8 cellular contexts compared by ENCODE assay signal in the genomic region with DNA sequence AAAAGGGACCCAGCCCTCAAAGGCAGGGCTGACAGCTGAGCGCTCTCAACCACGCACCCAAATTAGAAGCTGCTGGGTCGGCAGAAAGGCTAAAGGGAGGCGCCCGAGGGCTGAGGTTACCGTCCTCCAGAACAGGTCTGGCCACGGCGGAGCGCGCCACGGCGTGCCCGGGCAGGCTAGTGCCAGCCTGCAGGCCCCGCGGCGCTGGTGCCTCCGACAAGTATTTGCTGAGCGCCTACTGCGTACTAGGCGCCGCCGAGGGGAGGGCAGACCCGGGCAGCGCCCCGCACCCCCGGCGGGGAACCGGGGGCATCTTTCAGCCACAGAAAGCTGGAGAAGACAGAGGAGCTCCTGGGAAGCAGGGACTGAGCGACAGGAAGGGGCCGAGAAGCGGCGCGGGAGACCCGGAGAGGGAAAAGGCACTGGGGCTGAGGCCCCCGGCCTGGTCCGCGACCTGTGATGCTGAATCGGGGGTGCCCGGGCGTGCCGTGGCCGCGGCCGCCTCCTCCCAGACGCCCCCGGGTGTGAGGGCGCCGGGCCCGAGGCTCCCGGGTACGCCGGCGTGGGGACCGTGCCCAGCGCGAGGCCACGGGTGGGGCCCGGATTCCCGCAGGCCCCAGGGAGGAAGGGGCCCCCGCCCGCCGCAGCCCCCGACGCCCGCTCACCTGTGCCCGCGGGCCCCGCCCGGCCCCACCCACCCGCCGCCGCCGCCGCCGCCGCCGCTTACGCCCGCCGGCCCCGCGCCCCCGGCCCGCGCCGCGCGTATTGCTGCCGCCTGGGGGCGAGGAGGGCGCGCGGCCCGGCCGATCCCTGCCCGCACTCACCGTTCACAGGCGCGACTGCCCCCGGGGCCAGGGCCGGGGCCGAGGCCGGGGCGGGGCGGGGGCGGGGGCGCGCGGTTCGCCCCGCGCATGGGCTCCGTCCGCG. TPM values are rescaled to one million over a fixed set of nuclear protein-coding genes. Genes with fewer than 3 reads are reported as not detected.
DNase-seq lines count a peak whose midpoint lies in the region; ATAC-seq, FAIRE-seq and TF ChIP-seq lines count a peak whose summit lies in the region.

No MANE protein-coding gene starts in this region.

- H4K20me1 ChIP-seq in endothelial cell of umbilical vein (replicated peaks; ENCODE audit: control insufficient read depth, extremely low read depth, insufficient read depth, low read length), result no peaks in the 10 kb centered on the region

- ATAC-seq in activated CD4-positive, alpha-beta T cell treated with anti-CD3 and anti-CD28 coated beads for 36 hours, result peak; percentile 15
- ATAC-seq in HG03442 (IDR thresholded peaks at IDR 0.05; ENCODE audit: unreplicated experiment) (peak; percentile 3), HG03097 (IDR thresholded peaks at IDR 0.05; ENCODE audit: low FRiP score, unreplicated experiment) (no peak)
- ATAC-seq in naive thymus-derived CD4-positive, alpha-beta T cell, result peak; percentile 31

- H3K4me1 ChIP-seq in endothelial cell of umbilical vein (ENCODE audit: control insufficient read depth, extremely low read depth, insufficient read depth, low read length), result peaks cover 7% of the 10 kb centered on the region
- H3K4me1 ChIP-seq in naive thymus-derived CD4-positive, alpha-beta T cell (ENCODE audit: control insufficient read depth in 2 of 2, insufficient read depth in 2 of 2, low read length in 2 of 2), result peaks cover 20 to 21% of the 10 kb centered on the region in 2 donors

- H3K27me3 Mint-ChIP-seq in activated CD4-positive, alpha-beta T cell treated with anti-CD3 and anti-CD28 coated beads for 36 hours, result no peaks in the 10 kb centered on the region
- H3K27me3 Mint-ChIP-seq in naive thymus-derived CD4-positive, alpha-beta T cell, result no peaks in the 10 kb centered on the region

- peaks cover 4 to 15% of the 10 kb centered on the region in 2 experiments for H3K36me3 ChIP-seq in endothelial cell of umbilical vein (ENCODE audit: control insufficient read depth in 2 of 2, extremely low read depth in 1 of 2, insufficient read depth in 2 of 2, low read length in 2 of 2)
- peaks cover 0 to 30% (median 0%) of the 10 kb centered on the region in 3 experiments for H3K36me3 ChIP-seq in naive thymus-derived CD4-positive, alpha-beta T cell (ENCODE audit: control insufficient read depth in 2 of 3, insufficient read depth in 3 of 3, low read length in 3 of 3)

- BruUV-seq in endothelial cell of umbilical vein (replicated peaks; lab: Mats Ljungman, UMichigan), result no TSS peak

- H3K9ac ChIP-seq in endothelial cell of umbilical vein (replicated peaks; ENCODE audit: extremely low read depth, insufficient read depth, low read length), result peak overlapping the region; percentile 58

- no peak for TF ChIP-seq POLR2A in endothelial cell of umbilical vein (IDR thresholded peaks at IDR 0.05; ENCODE audit: low read depth, low read length)

- peak overlapping the region; percentile 19 for H2AFZ ChIP-seq in endothelial cell of umbilical vein (ENCODE audit: low read depth, low read length)

- dilution Hi-C loops in endothelial cell of umbilical vein (cut with MboI; ENCODE audit: extremely low pct_ligation_motif_present, low sequenced_read_pairs), result no loop called here

- no peak for FAIRE-seq in endothelial cell of umbilical vein (lab: Jason Lieb, UNC)

- CTCF ChIA-PET in activated CD4-positive, alpha-beta T cell treated with anti-CD3 and anti-CD28 coated beads for 36 hours (lab: Charles Lee), result interaction anchor here (0.6 to 1.3 kb wide), 3 partner anchors 16 to 20 kb away, joined by 3 to 6 read pairs (median 3); no protein-coding TSS in a partner anchor
- CTCF ChIA-PET in endothelial cell of umbilical vein (lab: Charles Lee), result interaction anchor here (2.1 kb wide), 1 partner anchor 20 kb away, joined by 11 read pairs; no protein-coding TSS in a partner anchor
- CTCF ChIA-PET in naive thymus-derived CD4-positive, alpha-beta T cell (lab: Charles Lee), result no interaction called here

- H3K27me3 ChIP-seq in endothelial cell of umbilical vein (ENCODE audit: control insufficient read depth in 2 of 2, insufficient read depth in 2 of 2, low read length in 2 of 2), result no peaks in the 10 kb centered on the region
- no peaks in the 10 kb centered on the region for H3K27me3 ChIP-seq in naive thymus-derived CD4-positive, alpha-beta T cell (ENCODE audit: control insufficient read depth in 2 of 2, insufficient read depth in 2 of 2, low read length in 2 of 2)

- peaks cover 16% of the 10 kb centered on the region for H3K79me2 ChIP-seq in endothelial cell of umbilical vein (ENCODE audit: control insufficient read depth, insufficient read depth, low read length)

- no peaks in the 10 kb centered on the region for H3K9me3 ChIP-seq in endothelial cell of umbilical vein (replicated peaks; ENCODE audit: control insufficient read depth, insufficient read depth, low read length)
- H3K9me3 ChIP-seq in naive thymus-derived CD4-positive, alpha-beta T cell (ENCODE audit: control insufficient read depth in 2 of 3, low read length in 3 of 3), result no peaks in the 10 kb centered on the region

- H3K9me1 ChIP-seq in endothelial cell of umbilical vein (replicated peaks; ENCODE audit: control insufficient read depth, extremely low read depth, insufficient read depth, low read length), result no peaks in the 10 kb centered on the region

- H3K4me1 Mint-ChIP-seq in activated CD4-positive, alpha-beta T cell treated with anti-CD3 and anti-CD28 coated beads for 36 hours, result peaks cover 17% of the 10 kb centered on the region
- H3K4me1 Mint-ChIP-seq in naive thymus-derived CD4-positive, alpha-beta T cell, result peaks cover 5 to 16% (median 11%) of the 10 kb centered on the region in 7 donors

- H3K4me3 Mint-ChIP-seq in activated CD4-positive, alpha-beta T cell treated with anti-CD3 and anti-CD28 coated beads for 36 hours, result peak overlapping the region; percentile 67
- peak overlapping the region; percentile 45 to 95 (median 71) for H3K4me3 Mint-ChIP-seq in naive thymus-derived CD4-positive, alpha-beta T cell

- no peak overlapping the region for H3K27ac Mint-ChIP-seq in activated CD4-positive, alpha-beta T cell treated with anti-CD3 and anti-CD28 coated beads for 36 hours
- peak overlapping the region in 3 of 9 donors; percentile 17 to 56 (median 49) for H3K27ac Mint-ChIP-seq in naive thymus-derived CD4-positive, alpha-beta T cell

- peak overlapping the region; percentile 54 to 74 (median 69) for H3K4me3 ChIP-seq in endothelial cell of umbilical vein (replicated peaks in 1 of 3; ENCODE audit: insufficient read depth in 1 of 3, low read depth in 1 of 3, low read length in 3 of 3)
- H3K4me3 ChIP-seq in naive thymus-derived CD4-positive, alpha-beta T cell (ENCODE audit: low read length), result peak overlapping the region; percentile 59

- POLR2A ChIA-PET in activated CD4-positive, alpha-beta T cell treated with anti-CD3 and anti-CD28 coated beads for 36 hours (lab: Charles Lee), result interaction anchor here (1.2 kb wide), 1 partner anchor 28 kb away, joined by 3 read pairs; no protein-coding TSS in a partner anchor
- POLR2A ChIA-PET in endothelial cell of umbilical vein (lab: Charles Lee), result no interaction called here
- POLR2A ChIA-PET in naive thymus-derived CD4-positive, alpha-beta T cell (lab: Charles Lee), result interaction anchor here (0.6 to 4.0 kb wide), 18 partner anchors 11 to 274 kb away, joined by 3 to 26 read pairs (median 4); a partner anchor contains a TSS

- H3K9me3 Mint-ChIP-seq in activated CD4-positive, alpha-beta T cell treated with anti-CD3 and anti-CD28 coated beads for 36 hours (ENCODE audit: low read depth), result no peaks in the 10 kb centered on the region
- no peaks in the 10 kb centered on the region for H3K9me3 Mint-ChIP-seq in naive thymus-derived CD4-positive, alpha-beta T cell

- H3K4me2 ChIP-seq in endothelial cell of umbilical vein (ENCODE audit: insufficient read depth, low read length), result peak overlapping the region; percentile 37

- intact Hi-C loops in activated CD4-positive, alpha-beta T cell treated with anti-CD3 and anti-CD28 coated beads for 36 hours (cut with DNase I, micrococcal nuclease), result loop anchor here (1.0 to 5.0 kb wide), 16 partner anchors 17 to 375 kb away; a partner anchor contains a TSS
- intact Hi-C loops in endothelial cell of umbilical vein (cut with micrococcal nuclease), result loop anchor here (2.0 to 5.0 kb wide), 2 partner anchors 16 to 162 kb away; a partner anchor contains a TSS
- intact Hi-C loops in naive thymus-derived CD4-positive, alpha-beta T cell (cut with micrococcal nuclease), result loop anchor here (1.0 to 5.0 kb wide), 9 partner anchors 17 to 328 kb away; a partner anchor contains a TSS

- H3K27ac ChIP-seq in endothelial cell of umbilical vein (ENCODE audit: insufficient read depth, low read depth, low read length), result no peak overlapping the region
- H3K27ac ChIP-seq in naive thymus-derived CD4-positive, alpha-beta T cell (ENCODE audit: low read depth, low read length), result peak overlapping the region; percentile 71

- DNase-seq in activated CD4-positive, alpha-beta T cell treated with anti-CD3 and anti-CD28 coated beads for 36 hours, result peak; percentile 63
- no peak for DNase-seq in activated CD4-positive, alpha-beta T cell treated with anti-CD3 and anti-CD28 coated beads for 1 hour
- DNase-seq in activated CD4-positive, CD25-positive, alpha-beta regulatory T cell treated with anti-CD3 and anti-CD28 coated beads, Interleukin-2, amount 50 U/mL, for 72 hours, result peak; percentile 52
- DNase-seq in endothelial cell of umbilical vein (ENCODE audit: low read depth, low spot score) (peak; percentile 24), HK-2 (ENCODE audit: unreplicated experiment) (no peak)
- peak in 5 of 9 donors; percentile 30 to 38 (median 34) for DNase-seq in naive thymus-derived CD4-positive, alpha-beta T cell

- peaks cover 1% of the 10 kb centered on the region for H3K36me3 Mint-ChIP-seq in activated CD4-positive, alpha-beta T cell treated with anti-CD3 and anti-CD28 coated beads for 36 hours (ENCODE audit: low read depth)
- H3K36me3 Mint-ChIP-seq in naive thymus-derived CD4-positive, alpha-beta T cell, result peaks cover 0 to 6% (median 0%) of the 10 kb centered on the region in 5 donors

- peak in 1 of 2 donors; percentile 10 for TF ChIP-seq CTCF in endothelial cell of umbilical vein (IDR thresholded peaks at IDR 0.05; ENCODE audit: extremely low read depth in 1 of 2, insufficient read depth in 1 of 2, low read depth in 1 of 2, low read length in 2 of 2)

RNA-seq across cellular contexts. Expression of a gene that starts 0.5 kb away (rescaled TPM):
- 10 to 100 TPM; 26.8 to 41.9 TPM for total RNA-seq in activated CD4-positive, alpha-beta T cell treated with anti-CD3 and anti-CD28 coated beads for 36 hours
- total RNA-seq in endothelial cell of umbilical vein, result 103 TPM in 2 replicates
- polyA plus RNA-seq in endothelial cell of umbilical vein, result 105 and 109 TPM in 2 replicates
- polyA plus RNA-seq in endothelial cell of umbilical vein (2011; cell fraction: cytosol; rRNA removed), result 127 and 138 TPM in 2 replicates
- 92.5 and 103 TPM in 2 replicates for polyA plus RNA-seq in endothelial cell of umbilical vein (2011; cell fraction: nucleus; rRNA removed)
- polyA plus RNA-seq in endothelial cell of umbilical vein (2012), result 125 and 149 TPM in 2 replicates
- polyA minus RNA-seq in endothelial cell of umbilical vein, result 64.3 and 71.5 TPM in 2 replicates
- polyA minus RNA-seq in endothelial cell of umbilical vein (2011; cell fraction: cytosol; rRNA and poly(A)+ RNA removed), result 30.1 TPM
- polyA minus RNA-seq in endothelial cell of umbilical vein (2011; cell fraction: nucleus; rRNA and poly(A)+ RNA removed), result 10.0 and 19.0 TPM in 2 replicates
- total RNA-seq in naive thymus-derived CD4-positive, alpha-beta T cell, result 10 to 100 TPM; 22.3 to 52.0 (median 31.9) TPM
- 10 to 100 TPM; 12.6 to 19.5 TPM for polyA plus RNA-seq in naive thymus-derived CD4-positive, alpha-beta T cell

RNA-seq across cellular contexts. Expression of a gene that starts 2.5 kb away (rescaled TPM):
- total RNA-seq in activated CD4-positive, alpha-beta T cell treated with anti-CD3 and anti-CD28 coated beads for 36 hours, result under 1 TPM; 0.96 to 0.98 TPM
- total RNA-seq in endothelial cell of umbilical vein, result 0.55 and 0.90 TPM in 2 replicates
- 0.47 and 0.64 TPM in 2 replicates for polyA plus RNA-seq in endothelial cell of umbilical vein
- polyA plus RNA-seq in endothelial cell of umbilical vein (2011; cell fraction: cytosol; rRNA removed), result 0.21 and 0.34 TPM in 2 replicates
- polyA plus RNA-seq in endothelial cell of umbilical vein (2011; cell fraction: nucleus; rRNA removed), result 1.7 and 2.3 TPM in 2 replicates
- 0.24 and 0.76 TPM in 2 replicates for polyA plus RNA-seq in endothelial cell of umbilical vein (2012)
- polyA minus RNA-seq in endothelial cell of umbilical vein, result 0.34 and 0.40 TPM in 2 replicates
- polyA minus RNA-seq in endothelial cell of umbilical vein (2011; cell fraction: cytosol; rRNA and poly(A)+ RNA removed), result 0.72 TPM
- 0.29 and 1.2 TPM in 2 replicates for polyA minus RNA-seq in endothelial cell of umbilical vein (2011; cell fraction: nucleus; rRNA and poly(A)+ RNA removed)
- 1 to 10 TPM; 2.3 to 5.1 (median 3.6) TPM for total RNA-seq in naive thymus-derived CD4-positive, alpha-beta T cell
- 1 to 10 TPM in 1 of 2 donors, under 1 TPM in 1; 0.35 to 1.0 TPM for polyA plus RNA-seq in naive thymus-derived CD4-positive, alpha-beta T cell

RNA-seq across cellular contexts. Expression of a gene that starts 25.7 kb away (rescaled TPM):
- total RNA-seq in activated CD4-positive, alpha-beta T cell treated with anti-CD3 and anti-CD28 coated beads for 36 hours, result 1 to 10 TPM; 2.7 to 4.9 TPM
- 1.8 and 2.1 TPM in 2 replicates for total RNA-seq in endothelial cell of umbilical vein
- 2.6 and 3.9 TPM in 2 replicates for polyA plus RNA-seq in endothelial cell of umbilical vein
- polyA plus RNA-seq in endothelial cell of umbilical vein (2011; cell fraction: cytosol; rRNA removed), result 0.61 and 0.97 TPM in 2 replicates
- polyA plus RNA-seq in endothelial cell of umbilical vein (2011; cell fraction: nucleus; rRNA removed), result 12.6 and 17.5 TPM in 2 replicates
- polyA plus RNA-seq in endothelial cell of umbilical vein (2012), result 0.35 and 1.5 TPM in 2 replicates
- 0.25 and 1.0 TPM in 2 replicates for polyA minus RNA-seq in endothelial cell of umbilical vein
- 1.3 TPM for polyA minus RNA-seq in endothelial cell of umbilical vein (2011; cell fraction: cytosol; rRNA and poly(A)+ RNA removed)
- 0.58 and 4.2 TPM in 2 replicates for polyA minus RNA-seq in endothelial cell of umbilical vein (2011; cell fraction: nucleus; rRNA and poly(A)+ RNA removed)
- total RNA-seq in naive thymus-derived CD4-positive, alpha-beta T cell, result 10 to 100 TPM in 2 of 5 experiments, 1 to 10 TPM in 3; 2.8 to 14.7 (median 9.6) TPM
- polyA plus RNA-seq in naive thymus-derived CD4-positive, alpha-beta T cell, result 1 to 10 TPM; 2.3 to 3.6 TPM

RNA-seq across cellular contexts. Expression of a gene that starts 25.9 kb away (rescaled TPM):
- 10 to 100 TPM; 16.8 TPM for total RNA-seq in activated CD4-positive, alpha-beta T cell treated with anti-CD3 and anti-CD28 coated beads for 36 hours
- 12.2 and 14.1 TPM in 2 replicates for total RNA-seq in endothelial cell of umbilical vein
- 19.9 and 27.9 TPM in 2 replicates for polyA plus RNA-seq in endothelial cell of umbilical vein
- polyA plus RNA-seq in endothelial cell of umbilical vein (2011; cell fraction: cytosol; rRNA removed), result 11.1 and 16.5 TPM in 2 replicates
- polyA plus RNA-seq in endothelial cell of umbilical vein (2011; cell fraction: nucleus; rRNA removed), result 20.5 and 21.7 TPM in 2 replicates
- polyA plus RNA-seq in endothelial cell of umbilical vein (2012), result 5.5 and 12.2 TPM in 2 replicates
- 5.7 and 7.6 TPM in 2 replicates for polyA minus RNA-seq in endothelial cell of umbilical vein
- 5.4 TPM for polyA minus RNA-seq in endothelial cell of umbilical vein (2011; cell fraction: cytosol; rRNA and poly(A)+ RNA removed)
- polyA minus RNA-seq in endothelial cell of umbilical vein (2011; cell fraction: nucleus; rRNA and poly(A)+ RNA removed), result 1.7 and 3.0 TPM in 2 replicates
- total RNA-seq in naive thymus-derived CD4-positive, alpha-beta T cell, result 10 to 100 TPM; 20.0 to 45.4 (median 35.5) TPM
- 10 to 100 TPM; 26.7 to 43.6 TPM for polyA plus RNA-seq in naive thymus-derived CD4-positive, alpha-beta T cell

RNA-seq across cellular contexts. Expression of a gene that starts 27.8 kb away (rescaled TPM):
- total RNA-seq in activated CD4-positive, alpha-beta T cell treated with anti-CD3 and anti-CD28 coated beads for 36 hours, result 100 to 1,000 TPM; 111 to 116 TPM
- total RNA-seq in endothelial cell of umbilical vein, result 143 and 144 TPM in 2 replicates
- 198 and 276 TPM in 2 replicates for polyA plus RNA-seq in endothelial cell of umbilical vein
- polyA plus RNA-seq in endothelial cell of umbilical vein (2011; cell fraction: cytosol; rRNA removed), result 113 and 158 TPM in 2 replicates
- polyA plus RNA-seq in endothelial cell of umbilical vein (2011; cell fraction: nucleus; rRNA removed), result 133 and 164 TPM in 2 replicates
- 131 and 195 TPM in 2 replicates for polyA plus RNA-seq in endothelial cell of umbilical vein (2012)
- 102 and 123 TPM in 2 replicates for polyA minus RNA-seq in endothelial cell of umbilical vein
- 64.9 TPM for polyA minus RNA-seq in endothelial cell of umbilical vein (2011; cell fraction: cytosol; rRNA and poly(A)+ RNA removed)
- 31.1 and 63.8 TPM in 2 replicates for polyA minus RNA-seq in endothelial cell of umbilical vein (2011; cell fraction: nucleus; rRNA and poly(A)+ RNA removed)
- total RNA-seq in naive thymus-derived CD4-positive, alpha-beta T cell, result 100 to 1,000 TPM in 4 of 5 experiments, 10 to 100 TPM in 1; 98.6 to 193 (median 109) TPM
- 100 to 1,000 TPM; 156 to 243 TPM for polyA plus RNA-seq in naive thymus-derived CD4-positive, alpha-beta T cell

Comparison
In these comparisons a context has a peak if more than half of its experiments do, and no peak if none do; other contexts are left out.
1. DNase-seq: peak in activated CD4-positive, alpha-beta T cell treated with anti-CD3 and anti-CD28 coated beads for 36 hours (single experiment), activated CD4-positive, CD25-positive, alpha-beta regulatory T cell treated with anti-CD3 and anti-CD28 coated beads, Interleukin-2, amount 50 U/mL, for 72 hours (single experiment), endothelial cell of umbilical vein (single experiment) and naive thymus-derived CD4-positive, alpha-beta T cell (5 of 9); none in activated CD4-positive, alpha-beta T cell treated with anti-CD3 and anti-CD28 coated beads for 1 hour (single experiment) and HK-2 (single experiment).